ENCODE assay signal across 2 cellular contexts in genomic region chr11:58216476-58216875, GRCh38.
A peak's percentile ranks its signal among the peaks of the same experiment; 100 is the strongest.
TF ChIP-seq lines count a peak whose summit lies in the region.

No MANE protein-coding gene starts in this region.

TF ChIP-seq in K562, 482 proteins besides CTCF, POLR2A, EP300 and RAD21:
- TF ChIP-seq PTRF (tag; IDR thresholded peaks at IDR 0.05) = no peak
- TF ChIP-seq C11orf30 (IDR thresholded peaks at IDR 0.05; ENCODE audit: low read depth) = peak; percentile 30; the same call in 1 of the 2 replicates
- TF ChIP-seq EP400 (IDR thresholded peaks at IDR 0.05) = no peak
- TF ChIP-seq ZNF316 (IDR thresholded peaks at IDR 0.05) = peak; percentile 70
TF ChIP-seq in K562: peak in this region for 2.

TF ChIP-seq in GM23338, 12 proteins besides CTCF, POLR2A, EP300 and RAD21:
- TF ChIP-seq ZNF331 (CRISPR knock-in tag; IDR thresholded peaks at IDR 0.05; ENCODE audit: low read depth) = no peak
- TF ChIP-seq STAT1 (IDR thresholded peaks at IDR 0.05; ENCODE audit: unreplicated experiment) = no peak
- TF ChIP-seq NANOG (IDR thresholded peaks at IDR 0.05; ENCODE audit: borderline replicate concordance) = no peak
- TF ChIP-seq EZH2 (IDR thresholded peaks at IDR 0.05; ENCODE audit: low read depth, unreplicated experiment) = no peak
- no peak for TF ChIP-seq JUNB (IDR thresholded peaks at IDR 0.05; ENCODE audit: unreplicated experiment)
- TF ChIP-seq CREB1 (CRISPR knock-in tag; IDR thresholded peaks at IDR 0.05; ENCODE audit: low read depth) = no peak
- TF ChIP-seq ZNF114 (CRISPR knock-in tag; IDR thresholded peaks at IDR 0.05) = no peak
- TF ChIP-seq POLR2AphosphoS5 (IDR thresholded peaks at IDR 0.05; ENCODE audit: low read depth) = no peak
